15 cellular contexts compared by ENCODE assay signal in genomic region chr6:124882580-124883393, GRCh38.
DNase-seq lines count a peak whose midpoint lies in the region; ATAC-seq and TF ChIP-seq lines count a peak whose summit lies in the region.
"Had no signal": no experiment of that assay in that cellular context is flagged by ENCODE, and none has a peak within 500 bp of the region (broad histone marks: within the 10 kb centered on the region; RNA-seq: fewer than 3 reads in every experiment).

No MANE protein-coding gene starts in this region.

- H3K9me3 Mint-ChIP-seq in osteocyte (ENCODE audit: unreplicated experiment) (no peaks in the 10 kb centered on the region), Caco-2 (ENCODE audit: unreplicated experiment) (no peaks in the 10 kb centered on the region)

- no peak overlapping the region for H3K9ac ChIP-seq in colonic mucosa (ENCODE audit: low read depth in 2 of 2, low read length in 2 of 2)

- H3K27me3 ChIP-seq in colonic mucosa (no peaks in the 10 kb centered on the region), Caco-2 (replicated peaks; ENCODE audit: control insufficient read depth, insufficient read depth, low read length) (no peaks in the 10 kb centered on the region)

- no TSS peak for BruUV-seq in Caco-2 (replicated peaks; lab: Mats Ljungman, UMichigan)

- H3K9me3 ChIP-seq in colonic mucosa (no peaks in the 10 kb centered on the region), Caco-2 (no peaks in the 10 kb centered on the region)

- H3K27me3 Mint-ChIP-seq in osteocyte (ENCODE audit: unreplicated experiment) (no peaks in the 10 kb centered on the region), Caco-2 (ENCODE audit: insufficient read depth, unreplicated experiment) (peaks cover 7% of the 10 kb centered on the region)

- TF ChIP-seq CTCF in epithelial cell of proximal tubule (conservative IDR thresholded peaks at IDR 0.05; ENCODE audit: low read depth, low read length) (no peak), osteocyte (IDR thresholded peaks at IDR 0.05) (no peak), colonic mucosa (IDR thresholded peaks at IDR 0.05) (no peak), Caco-2 (IDR thresholded peaks at IDR 0.05; ENCODE audit: insufficient read depth in 1 of 2, low read depth in 1 of 2, low read length in 1 of 2, severe bottlenecking in 1 of 2, unreplicated experiment in 1 of 2) (no peak)

- DNase-seq in ELR (ENCODE audit: low read depth) (peak; percentile 71), NCI-H69 (lab: John Stamatoyannopoulos, UW) (peak; percentile 26), epithelial cell of proximal tubule (ENCODE audit: low read depth) (peak; percentile 79), osteocyte (ENCODE audit: extremely low spot score, unreplicated experiment) (no peak), colonic mucosa (no peak), Caco-2 (no peak)
- DNase-seq: activated T-cell treated with anti-CD3 and anti-CD28 coated beads, Interleukin-2, amount 50 U/mL, for 48 hours; effector CD4-positive, alpha-beta T cell; GF-D8; left cardiac atrium; NCI-H526 treated with DMSO at 0.1 percent for 48 hours had no signal

- H3K27ac ChIP-seq in colonic mucosa, result no peak overlapping the region

- no peaks in the 10 kb centered on the region for H3K4me1 ChIP-seq in colonic mucosa
- no peaks in the 10 kb centered on the region for H3K4me1 ChIP-seq in Caco-2

- H3K36me3 ChIP-seq in colonic mucosa (no peaks in the 10 kb centered on the region), Caco-2 (ENCODE audit: control insufficient read depth, insufficient read depth, low read length) (no peaks in the 10 kb centered on the region)

- no peak overlapping the region for H3K4me3 ChIP-seq in epithelial cell of proximal tubule (ENCODE audit: low read depth, low read length)
- no peak overlapping the region for H3K4me3 ChIP-seq in colonic mucosa
- H3K4me3 ChIP-seq in Caco-2 (ENCODE audit: low read depth, low read length), result no peak overlapping the region
- H3K4me3 ChIP-seq: smooth muscle cell had no signal

- intact Hi-C loops in colonic mucosa (cut with DNase I) (no loop called here), Caco-2 (cut with micrococcal nuclease; ENCODE audit: unreplicated experiment) (no loop called here)

- CTCF ChIA-PET in Caco-2 (lab: Charles Lee), result no interaction called here

- H3K4me1 Mint-ChIP-seq in osteocyte (ENCODE audit: unreplicated experiment) (peaks cover 38% of the 10 kb centered on the region), Caco-2 (ENCODE audit: low read depth, unreplicated experiment) (no peaks in the 10 kb centered on the region)

- POLR2A ChIA-PET in Caco-2 (lab: Charles Lee), result no interaction called here

- H3K27ac Mint-ChIP-seq in osteocyte (ENCODE audit: unreplicated experiment) (peak overlapping the region; percentile 87), Caco-2 (ENCODE audit: unreplicated experiment) (no peak overlapping the region)
- H3K27ac Mint-ChIP-seq: stimulated activated effector memory CD8-positive, alpha-beta T cell treated with anti-CD3 and anti-CD28 coated beads, Interleukin-12 subunit alpha, Interleukin-12 subunit beta, amount 100 ng/mL, for 72 hours had no signal

- H3K36me3 Mint-ChIP-seq in osteocyte (ENCODE audit: unreplicated experiment) (no peaks in the 10 kb centered on the region), Caco-2 (ENCODE audit: insufficient read depth, unreplicated experiment) (no peaks in the 10 kb centered on the region)
- H3K36me3 Mint-ChIP-seq: stimulated activated effector memory CD8-positive, alpha-beta T cell treated with anti-CD3 and anti-CD28 coated beads, Interleukin-12 subunit alpha, Interleukin-12 subunit beta, amount 100 ng/mL, for 72 hours had no signal

- peak overlapping the region; percentile 38 for H3K4me3 Mint-ChIP-seq in osteocyte (ENCODE audit: unreplicated experiment)
- no peak overlapping the region for H3K4me3 Mint-ChIP-seq in Caco-2 (ENCODE audit: unreplicated experiment)
- H3K4me3 Mint-ChIP-seq: stimulated activated effector memory CD8-positive, alpha-beta T cell treated with anti-CD3 and anti-CD28 coated beads, Interleukin-12 subunit alpha, Interleukin-12 subunit beta, amount 100 ng/mL, for 72 hours had no signal

- ATAC-seq in GM18520 (IDR thresholded peaks at IDR 0.05; ENCODE audit: unreplicated experiment), result no peak
- no peak for ATAC-seq in HG03139 (IDR thresholded peaks at IDR 0.05; ENCODE audit: unreplicated experiment)
- ATAC-seq: stimulated activated effector memory CD8-positive, alpha-beta T cell treated with anti-CD3 and anti-CD28 coated beads, Interleukin-12 subunit alpha, Interleukin-12 subunit beta, amount 100 ng/mL, for 72 hours had no signal

Comparison
In these comparisons a context has a peak if more than half of its experiments do, and no peak if none do; other contexts are left out.
1. DNase-seq: peak in ELR (single experiment), NCI-H69 (single experiment) and epithelial cell of proximal tubule (single experiment); none in osteocyte (single experiment), colonic mucosa (single experiment) and Caco-2 (0 of 2).